16 cellular contexts compared by ENCODE assay signal in genomic region chr9:121292801-121293241, GRCh38. TPM values are rescaled to one million over a fixed set of nuclear protein-coding genes. Genes with fewer than 3 reads are reported as not detected.
DNase-seq lines count a peak whose midpoint lies in the region; ATAC-seq, FAIRE-seq and TF ChIP-seq lines count a peak whose summit lies in the region.
"Had no signal": no experiment of that assay in that cellular context is flagged by ENCODE, and none has a peak within 500 bp of the region (broad histone marks: within the 10 kb centered on the region; RNA-seq: fewer than 3 reads in every experiment).

No MANE protein-coding gene starts in this region.

- peaks cover 24% of the 10 kb centered on the region for H3K4me1 Mint-ChIP-seq in mesothelial cell of epicardium
- H3K4me1 Mint-ChIP-seq: activated naive CD8-positive, alpha-beta T cell treated with anti-CD3 and anti-CD28 coated beads for 36 hours had no signal

- peaks cover 52 to 84% (median 63%) of the 10 kb centered on the region in 10 experiments for H3K4me1 ChIP-seq in BLaER1 treated with 17β-estradiol and CSF1 and Interleukin-3, amounts not matched to agents 10 nM and 100 nM
- H3K4me1 ChIP-seq in ascending aorta (peaks cover 47 to 91% of the 10 kb centered on the region in 2 donors), skeletal muscle tissue (ENCODE audit: control insufficient read depth in 3 of 3, insufficient read depth in 3 of 3, low read length in 3 of 3) (peaks cover 68 to 74% (median 72%) of the 10 kb centered on the region in 3 donors), upper lobe of right lung (peaks cover 64% of the 10 kb centered on the region), small intestine (ENCODE audit: control insufficient read depth in 2 of 2, insufficient read depth in 1 of 2, low read depth in 1 of 2, low read length in 1 of 2) (peaks cover 0 to 3% of the 10 kb centered on the region in 2 donors)

- H3K27me3 ChIP-seq in BLaER1 treated with 17β-estradiol and CSF1 and Interleukin-3, amounts not matched to agents 10 nM and 100 nM: no peaks in the 10 kb centered on the region
- H3K27me3 ChIP-seq in ascending aorta (no peaks in the 10 kb centered on the region), skeletal muscle tissue (ENCODE audit: control insufficient read depth in 3 of 3, insufficient read depth in 3 of 3, low read length in 3 of 3) (no peaks in the 10 kb centered on the region), upper lobe of right lung (no peaks in the 10 kb centered on the region), small intestine (ENCODE audit: control insufficient read depth in 2 of 2, insufficient read depth in 2 of 2, low read length in 2 of 2) (no peaks in the 10 kb centered on the region)

- DNase-seq in ascending aorta (ENCODE audit: low spot score in 2 of 2) (no peak), hypothalamus (lab: John Stamatoyannopoulos, UW) (peak in 30 of 51 donors; percentile 18 to 82 (median 54)), upper lobe of right lung (no peak), small intestine (no peak), mesothelial cell of epicardium (ENCODE audit: low spot score in 2 of 2, unreplicated experiment in 2 of 2) (no peak)
- DNase-seq: activated CD4-positive, alpha-beta T cell treated with anti-CD3 and anti-CD28 coated beads, Interleukin-2, amount 50 U/mL, for 1 hour; activated naive CD8-positive, alpha-beta T cell treated with anti-CD3 and anti-CD28 coated beads for 36 hours; NCI-H1417; NCI-H69; PC-3 had no signal

- 64 to 75% (median 71%) methylated on average over 6 of the region's 6 CpGs for WGBS in small intestine, 3 donors

- intact Hi-C loops in ascending aorta (cut with DNase I) (no loop called here), upper lobe of right lung (cut with DNase I) (no loop called here)

- ATAC-seq in HG02759 (IDR thresholded peaks at IDR 0.05; ENCODE audit: unreplicated experiment): no peak
- no peak for ATAC-seq in upper lobe of right lung
- ATAC-seq: PC-3, SK-N-SH treated with all-trans-retinoic acid at 6 μM for 48 hours had no signal

- no peaks in the 10 kb centered on the region for H3K9me3 ChIP-seq in BLaER1 treated with 17β-estradiol and CSF1 and Interleukin-3, amounts not matched to agents 10 nM and 100 nM (replicated peaks in 1 of 11)
- no peaks in the 10 kb centered on the region for H3K9me3 ChIP-seq in ascending aorta
- no peaks in the 10 kb centered on the region for H3K9me3 ChIP-seq in skeletal muscle tissue (ENCODE audit: control insufficient read depth in 3 of 3, low read length in 3 of 3)
- H3K9me3 ChIP-seq in upper lobe of right lung: no peaks in the 10 kb centered on the region
- no peaks in the 10 kb centered on the region for H3K9me3 ChIP-seq in small intestine (ENCODE audit: control insufficient read depth, low read depth)

- no peak overlapping the region for H3K4me3 Mint-ChIP-seq in mesothelial cell of epicardium
- H3K4me3 Mint-ChIP-seq: activated naive CD8-positive, alpha-beta T cell treated with anti-CD3 and anti-CD28 coated beads for 36 hours; neural progenitor cell had no signal

- no peaks in the 10 kb centered on the region for H3K27me3 Mint-ChIP-seq in mesothelial cell of epicardium (ENCODE audit: low read depth)
- H3K27me3 Mint-ChIP-seq: activated naive CD8-positive, alpha-beta T cell treated with anti-CD3 and anti-CD28 coated beads for 36 hours had no signal

- H3K4me3 ChIP-seq in BLaER1 treated with 17β-estradiol and CSF1 and Interleukin-3, amounts not matched to agents 10 nM and 100 nM: no peak overlapping the region
- H3K4me3 ChIP-seq in ascending aorta: no peak overlapping the region
- no peak overlapping the region for H3K4me3 ChIP-seq in skeletal muscle tissue (ENCODE audit: low read length in 3 of 3)
- no peak overlapping the region for H3K4me3 ChIP-seq in upper lobe of right lung
- H3K4me3 ChIP-seq in small intestine (ENCODE audit: low read depth in 1 of 2, low read length in 2 of 2): no peak overlapping the region
- H3K4me3 ChIP-seq: lung, neural progenitor cell had no signal

- no peak overlapping the region for H3K27ac ChIP-seq in BLaER1 treated with 17β-estradiol and CSF1 and Interleukin-3, amounts not matched to agents 10 nM and 100 nM
- H3K27ac ChIP-seq in ascending aorta: peak overlapping the region; percentile 92 to 99
- H3K27ac ChIP-seq in skeletal muscle tissue (ENCODE audit: low read depth, low read length): peak overlapping the region; percentile 14
- no peak overlapping the region for H3K27ac ChIP-seq in upper lobe of right lung
- peak overlapping the region in 1 of 2 donors; percentile 40 for H3K27ac ChIP-seq in small intestine (ENCODE audit: low read depth in 1 of 2, low read length in 1 of 2)
- H3K27ac ChIP-seq: neural progenitor cell had no signal

- H3K9me3 Mint-ChIP-seq in mesothelial cell of epicardium: no peaks in the 10 kb centered on the region
- H3K9me3 Mint-ChIP-seq: activated naive CD8-positive, alpha-beta T cell treated with anti-CD3 and anti-CD28 coated beads for 36 hours; neural progenitor cell had no signal

- H4K20me1 ChIP-seq in BLaER1 treated with 17β-estradiol and CSF1 and Interleukin-3, amounts not matched to agents 10 nM and 100 nM: peaks cover 0 to 78% (median 0%) of the 10 kb centered on the region in 11 experiments; a peak in 6 of 22 replicates

- no peak overlapping the region for H3K27ac Mint-ChIP-seq in mesothelial cell of epicardium
- H3K27ac Mint-ChIP-seq: activated naive CD8-positive, alpha-beta T cell treated with anti-CD3 and anti-CD28 coated beads for 36 hours; neural progenitor cell had no signal

- H3K36me3 ChIP-seq in BLaER1 treated with 17β-estradiol and CSF1 and Interleukin-3, amounts not matched to agents 10 nM and 100 nM: peaks cover 0 to 56% (median 0%) of the 10 kb centered on the region in 11 experiments; a peak in 6 of 22 replicates
- H3K36me3 ChIP-seq in ascending aorta: peaks cover 11 to 19% of the 10 kb centered on the region in 2 donors
- H3K36me3 ChIP-seq in skeletal muscle tissue (ENCODE audit: control insufficient read depth in 3 of 3, insufficient read depth in 3 of 3, low read length in 3 of 3): peaks cover 0 to 6% (median 2%) of the 10 kb centered on the region in 3 donors
- peaks cover 12% of the 10 kb centered on the region for H3K36me3 ChIP-seq in upper lobe of right lung
- H3K36me3 ChIP-seq in small intestine (ENCODE audit: control insufficient read depth in 2 of 2, insufficient read depth in 2 of 2, low read length in 2 of 2): no peaks in the 10 kb centered on the region
- H3K36me3 ChIP-seq: neural progenitor cell had no signal

- no peak for FAIRE-seq in small intestine (lab: Jason Lieb, UNC)

- TF ChIP-seq CTCF in ascending aorta (IDR thresholded peaks at IDR 0.05) (no peak), upper lobe of right lung (IDR thresholded peaks at IDR 0.05) (no peak), mesothelial cell of epicardium (IDR thresholded peaks at IDR 0.05; ENCODE audit: unreplicated experiment) (no peak)

- no peak overlapping the region for H3K9ac ChIP-seq in BLaER1 treated with 17β-estradiol and CSF1 and Interleukin-3, amounts not matched to agents 10 nM and 100 nM
- H3K9ac ChIP-seq in skeletal muscle tissue (ENCODE audit: low read depth in 1 of 3, low read length in 3 of 3): no peak overlapping the region
- H3K9ac ChIP-seq: neural progenitor cell had no signal

- H3K4me2 ChIP-seq in BLaER1 treated with 17β-estradiol and CSF1 and Interleukin-3, amounts not matched to agents 10 nM and 100 nM: peak overlapping the region in 8 of 11 experiments; percentile 13 to 63 (median 51); a peak in 14 of 22 replicates
- H3K4me2 ChIP-seq: neural progenitor cell had no signal

- H3K36me3 Mint-ChIP-seq in mesothelial cell of epicardium: no peaks in the 10 kb centered on the region
- H3K36me3 Mint-ChIP-seq: activated naive CD8-positive, alpha-beta T cell treated with anti-CD3 and anti-CD28 coated beads for 36 hours; neural progenitor cell had no signal

RNA-seq across cellular contexts. Expression of gene GSN, which starts 24.9 kb away (rescaled TPM):
- 3,012 TPM for total RNA-seq in ascending aorta
- total RNA-seq in skeletal muscle tissue: 342 TPM
- total RNA-seq in upper lobe of right lung: 464 TPM
- polyA plus RNA-seq in small intestine: 100 to 1,000 TPM; 196 to 380 (median 205) TPM
- 106 to 114 TPM (median 109 TPM) in 3 replicates for total RNA-seq in mesothelial cell of epicardium

Comparison
In these comparisons a context has a peak if more than half of its experiments do, and no peak if none do; other contexts are left out.
1. H3K27ac ChIP-seq: peak in ascending aorta (2 of 2) and skeletal muscle tissue (single experiment); none in BLaER1 treated with 17β-estradiol and CSF1 and Interleukin-3, amounts not matched to agents 10 nM and 100 nM (0 of 11) and upper lobe of right lung (single experiment).
2. DNase-seq: peak in hypothalamus (30 of 51); none in ascending aorta (0 of 2), upper lobe of right lung (single experiment), small intestine (single experiment) and mesothelial cell of epicardium (0 of 2).